Comparison of ENCODE assay signal across 1 cellular context in the genomic region with DNA sequence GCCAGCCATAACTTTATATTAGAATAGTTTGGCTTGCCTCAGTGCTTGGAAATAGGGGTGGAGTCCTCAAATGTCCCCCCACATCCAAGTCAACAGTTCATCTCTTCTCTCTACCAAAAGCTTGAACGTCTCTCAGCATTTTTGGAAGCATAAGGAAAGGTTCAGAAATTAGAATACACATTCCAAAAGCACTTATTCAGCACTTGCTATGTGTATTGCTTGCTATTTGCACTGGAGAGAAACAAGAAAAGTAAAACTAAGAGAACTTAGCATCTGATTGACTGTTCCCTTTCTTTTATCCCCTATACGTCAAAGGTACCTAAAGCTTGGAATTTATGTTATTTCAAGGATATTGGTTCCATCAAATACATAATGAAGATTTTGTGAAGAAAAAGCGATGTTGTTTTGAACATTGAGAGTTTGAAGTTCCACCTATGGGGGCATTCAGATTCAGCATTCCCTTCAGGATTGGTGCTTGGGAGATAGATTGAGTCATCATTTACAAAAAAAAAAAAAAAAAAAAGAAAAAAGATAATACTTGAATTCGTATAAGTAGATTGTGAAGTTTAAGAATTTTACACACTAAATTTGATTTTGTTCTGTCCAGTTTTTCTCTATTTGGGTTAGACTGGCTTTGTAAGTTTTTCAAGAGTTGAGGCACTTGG.
TF ChIP-seq lines count a peak whose summit lies in the region.

No MANE protein-coding gene starts in this region.

TF ChIP-seq in endothelial cell of umbilical vein, 7 proteins besides CTCF, POLR2A, EP300 and RAD21:
- TF ChIP-seq FOS (IDR thresholded peaks at IDR 0.05; ENCODE audit: borderline replicate concordance, insufficient read depth, low read length) (peak; percentile 27), JUN (IDR thresholded peaks at IDR 0.05; ENCODE audit: borderline replicate concordance, insufficient read depth, insufficient read length, low read depth) (no peak)
